16 cellular contexts compared by ENCODE assay signal in genomic region chr1:2308844-2309243, GRCh38.
"Had no signal": no experiment of that assay in that cellular context is flagged by ENCODE, and none has a peak within 500 bp of the region (broad histone marks: within the 10 kb centered on the region; RNA-seq: fewer than 3 reads in every experiment).

No MANE protein-coding gene starts in this region.

- H3K9me3 Mint-ChIP-seq: activated naive CD4-positive, alpha-beta T cell treated with anti-CD3 and anti-CD28 coated beads for 36 hours; central memory CD8-positive, alpha-beta T cell had no signal

- H3K27me3 ChIP-seq: body of pancreas, tibial artery, uterus had no signal

- H3K9me3 ChIP-seq: body of pancreas, left lung, tibial artery, uterus had no signal

- H3K27ac Mint-ChIP-seq: activated naive CD4-positive, alpha-beta T cell treated with anti-CD3 and anti-CD28 coated beads for 36 hours had no signal

- H3K4me2 ChIP-seq: smooth muscle cell had no signal

- H3K27me3 Mint-ChIP-seq: central memory CD8-positive, alpha-beta T cell had no signal

- H3K27ac ChIP-seq: body of pancreas, left lung, tibial artery, uterus had no signal

- H3K36me3 ChIP-seq: uterus had no signal

- H3K4me3 Mint-ChIP-seq: activated naive CD4-positive, alpha-beta T cell treated with anti-CD3 and anti-CD28 coated beads for 36 hours; central memory CD8-positive, alpha-beta T cell had no signal

- ATAC-seq: body of pancreas, left lung, right cardiac atrium had no signal

- DNase-seq: activated CD4-positive, alpha-beta T cell treated with anti-CD3 and anti-CD28 coated beads for 1 hour; activated CD4-positive, alpha-beta T cell treated with anti-CD3 and anti-CD28 coated beads, Interleukin-2, amount 50 U/mL, for 48 hours; activated CD8-positive, alpha-beta memory T cell treated with anti-CD3 and anti-CD28 coated beads, Interleukin-2, amount 50 U/mL, for 4 hours; activated naive CD4-positive, alpha-beta T cell treated with anti-CD3 and anti-CD28 coated beads for 36 hours; amniotic stem cell; body of pancreas; dermis blood vessel endothelial cell; head of caudate nucleus; left lung; mesenchymal stem cell; right cardiac atrium; T-helper 9 cell; tibial artery; uterus had no signal

- H3K4me3 ChIP-seq: body of pancreas, left lung, smooth muscle cell, tibial artery, uterus had no signal
